Comparison of ENCODE assay signal across 1 cellular context in genomic region chr2:69969126-69969983, GRCh38.
TF ChIP-seq lines count a peak whose summit lies in the region.

No MANE protein-coding gene starts in this region.

TF ChIP-seq in HepG2, 621 proteins besides CTCF, POLR2A, EP300 and RAD21 (continued from another document and continues in another):
- TF ChIP-seq SOX5 (CRISPR knock-in tag; IDR thresholded peaks at IDR 0.05; ENCODE audit: borderline replicate concordance) (no peak), SRF (IDR thresholded peaks at IDR 0.05; ENCODE audit: low read depth, low read length) (no peak), TIGD3 (CRISPR knock-in tag; IDR thresholded peaks at IDR 0.05; ENCODE audit: borderline replicate concordance) (no peak), MYC (CRISPR knock-in tag; IDR thresholded peaks at IDR 0.05; ENCODE audit: borderline replicate concordance) (peak; percentile 71; the same call in 1 of the 2 replicates), PITX1 (CRISPR knock-in tag; IDR thresholded peaks at IDR 0.05) (0 out of 2 replicates have a peak, but pooled peaks have one; percentile 47), ZNF280B (CRISPR knock-in tag; IDR thresholded peaks at IDR 0.05; ENCODE audit: borderline replicate concordance) (no peak), HMGXB4 (CRISPR knock-in tag; IDR thresholded peaks at IDR 0.05; ENCODE audit: borderline replicate concordance in 1 of 2, low read depth in 1 of 2) (peak; percentile 27 to 41; a peak in 2 of 4 replicates), ZNF687 (CRISPR knock-in tag; IDR thresholded peaks at IDR 0.05) (peak; percentile 90), ZNF646 (CRISPR knock-in tag; IDR thresholded peaks at IDR 0.05) (peak; percentile 45; the same call in 1 of the 2 replicates), TFDP1 (CRISPR knock-in tag; IDR thresholded peaks at IDR 0.05; ENCODE audit: borderline replicate concordance) (peak; percentile 53; the same call in 1 of the 2 replicates), SAP130 (CRISPR knock-in tag; IDR thresholded peaks at IDR 0.05; ENCODE audit: low read depth) (peak; percentile 75), CREM (IDR thresholded peaks at IDR 0.05) (no peak), CREM (CRISPR knock-in tag; IDR thresholded peaks at IDR 0.05) (no peak), NFIB (CRISPR knock-in tag; IDR thresholded peaks at IDR 0.05; ENCODE audit: borderline replicate concordance) (no peak), IKZF5 (CRISPR knock-in tag; IDR thresholded peaks at IDR 0.05) (peak; percentile 35; the same call in 1 of the 2 replicates), GATAD2A (CRISPR knock-in tag; IDR thresholded peaks at IDR 0.05) (no peak; the same call in 1 of the 2 replicates), MTF1 (CRISPR knock-in tag; IDR thresholded peaks at IDR 0.05) (no peak), ZBTB10 (CRISPR knock-in tag; IDR thresholded peaks at IDR 0.05; ENCODE audit: borderline replicate concordance) (no peak), ZNF251 (CRISPR knock-in tag; IDR thresholded peaks at IDR 0.05) (no peak), TARDBP (CRISPR knock-in tag; IDR thresholded peaks at IDR 0.05) (no peak), HIVEP1 (CRISPR knock-in tag; IDR thresholded peaks at IDR 0.05) (no peak), LBX2 (CRISPR knock-in tag; IDR thresholded peaks at IDR 0.05; ENCODE audit: borderline replicate concordance) (no peak), ZNF740 (CRISPR knock-in tag; IDR thresholded peaks at IDR 0.05) (no peak), FOXA1 (IDR thresholded peaks at IDR 0.05) (no peak), FOXA1 (CRISPR knock-in tag; IDR thresholded peaks at IDR 0.05) (no peak), KDM5B (CRISPR knock-in tag; IDR thresholded peaks at IDR 0.05; ENCODE audit: borderline replicate concordance) (peak; percentile 36; the same call in 1 of the 2 replicates), RFX5 (IDR thresholded peaks at IDR 0.05; ENCODE audit: low read depth, low read length) (no peak), SETDB1 (CRISPR knock-in tag; IDR thresholded peaks at IDR 0.05; ENCODE audit: borderline replicate concordance) (no peak), BCL6 (CRISPR knock-in tag; IDR thresholded peaks at IDR 0.05) (no peak), KDM6A (CRISPR knock-in tag; IDR thresholded peaks at IDR 0.05; ENCODE audit: low read depth) (no peak), DR1 (CRISPR knock-in tag; IDR thresholded peaks at IDR 0.05) (no peak), SP1 (IDR thresholded peaks at IDR 0.05) (no peak), SP1 (CRISPR knock-in tag; IDR thresholded peaks at IDR 0.05) (no peak), HCFC1 (IDR thresholded peaks at IDR 0.05; ENCODE audit: low read depth, low read length) (no peak), PTBP1 (IDR thresholded peaks at IDR 0.05; ENCODE audit: low read depth, low read length, poor library complexity, severe bottlenecking) (no peak), MXD1 (CRISPR knock-in tag; IDR thresholded peaks at IDR 0.05) (no peak), SMYD3 (CRISPR knock-in tag; IDR thresholded peaks at IDR 0.05) (no peak), STAG1 (CRISPR knock-in tag; IDR thresholded peaks at IDR 0.05) (peak; percentile 76)
